14 cellular contexts compared by ENCODE assay signal in the genomic region with DNA sequence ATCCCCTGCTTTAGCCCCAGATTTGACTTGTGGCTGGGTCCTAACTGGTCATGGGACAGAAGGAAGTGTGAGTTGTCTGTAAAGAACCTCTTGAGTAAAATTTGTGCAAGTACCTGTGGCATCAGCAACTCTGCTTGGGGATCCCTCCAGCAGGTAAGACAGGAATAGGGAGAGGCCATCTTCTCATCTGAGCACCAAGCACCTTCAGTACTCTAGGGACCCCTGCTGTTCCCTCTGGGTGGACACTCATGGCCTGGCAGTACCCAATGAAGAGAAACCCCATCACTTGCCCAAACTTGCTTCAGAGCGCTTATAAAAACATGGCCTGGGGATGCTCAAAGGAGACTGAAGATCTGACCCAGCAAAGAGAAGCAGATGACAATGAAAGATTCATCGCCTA.
DNase-seq lines count a peak whose midpoint lies in the region; ATAC-seq, FAIRE-seq and TF ChIP-seq lines count a peak whose summit lies in the region.
"Had no signal": no experiment of that assay in that cellular context is flagged by ENCODE, and none has a peak within 500 bp of the region (broad histone marks: within the 10 kb centered on the region; RNA-seq: fewer than 3 reads in every experiment).

No MANE protein-coding gene starts in this region.

- 94% methylated on average over 2 of the region's 2 CpGs; no CpG with 5 or more reads in 1 of the 2 experiments for WGBS in H1 (ENCODE audit: extremely low coverage in 1 of 2, insufficient coverage in 1 of 2, insufficient read length in 1 of 2, insufficient replicate concordance in 2 of 2, low coverage in 1 of 2, low lambda C conversion rate in 2 of 2, missing lambda C conversion rate in 1 of 2), 2 experiments
- WGBS in psoas muscle, 3 donors, result 92 to 100% (median 97%) methylated on average over 2 of the region's 2 CpGs

- CTCF ChIA-PET in H1 (lab: Charles Lee; ENCODE audit: partially characterized antibody), result no interaction called here
- CTCF ChIA-PET in CD8-positive, alpha-beta T cell (lab: Charles Lee), result no interaction called here

- H3K4ac ChIP-seq in H1 (replicated peaks; ENCODE audit: insufficient read length, low read depth, low read length), result no peak overlapping the region

- H4K8ac ChIP-seq in H1 (ENCODE audit: extremely low read depth, insufficient read depth, low read length), result no peak overlapping the region

- H3K9me3 ChIP-seq in H1 (ENCODE audit: insufficient read depth in 2 of 2, low read depth in 1 of 2, low read length in 1 of 2), result no peaks in the 10 kb centered on the region
- no peaks in the 10 kb centered on the region for H3K9me3 ChIP-seq in psoas muscle
- H3K9me3 ChIP-seq in CD8-positive, alpha-beta T cell (ENCODE audit: low read length), result no peaks in the 10 kb centered on the region
- H3K9me3 ChIP-seq: tibial artery had no signal

- H3K36me3 ChIP-seq in H1 (ENCODE audit: control insufficient read depth in 2 of 4, insufficient read depth in 4 of 4, low read length in 3 of 4) (no peaks in the 10 kb centered on the region), psoas muscle (ENCODE audit: insufficient read depth in 1 of 2, low read depth in 1 of 2) (no peaks in the 10 kb centered on the region)
- H3K36me3 ChIP-seq in CD8-positive, alpha-beta T cell (ENCODE audit: insufficient read depth, low read length), result no peaks in the 10 kb centered on the region
- H3K36me3 ChIP-seq: tibial artery had no signal

- H3K36me3 Mint-ChIP-seq in CD8-positive, alpha-beta T cell, result no peaks in the 10 kb centered on the region

- TF ChIP-seq CTCF in H1 (IDR thresholded peaks at IDR 0.05; ENCODE audit: control extremely low read depth in 1 of 3, insufficient read depth in 1 of 3, low read depth in 1 of 3, low read length in 3 of 3), result no peak
- peak; percentile 32 for TF ChIP-seq CTCF in psoas muscle (IDR thresholded peaks at IDR 0.05)
- no peak for TF ChIP-seq CTCF in CD8-positive, alpha-beta T cell (IDR thresholded peaks at IDR 0.05)

- H3K18ac ChIP-seq in H1 (ENCODE audit: extremely low read depth, low read length), result no peak overlapping the region

- H2AK5ac ChIP-seq in H1 (ENCODE audit: low read depth, low read length), result no peak overlapping the region

- H2BK12ac ChIP-seq in H1 (ENCODE audit: low read depth, low read length), result no peak overlapping the region

- H2AFZ ChIP-seq in H1 (ENCODE audit: low read length), result no peak overlapping the region

- H4K91ac ChIP-seq in H1 (replicated peaks; ENCODE audit: insufficient read length, low read length), result no peak overlapping the region

- no peaks in the 10 kb centered on the region for H3K79me2 ChIP-seq in H1 (ENCODE audit: control insufficient read depth in 1 of 2, insufficient read depth in 2 of 2, low read length in 2 of 2)

- no peak overlapping the region for H3K4me3 Mint-ChIP-seq in CD8-positive, alpha-beta T cell
- H3K4me3 Mint-ChIP-seq: activated naive CD8-positive, alpha-beta T cell treated with anti-CD3 and anti-CD28 coated beads, Interleukin-2, amount 50 U/mL, for 24 hours had no signal

- H3K27me3 Mint-ChIP-seq in CD8-positive, alpha-beta T cell (ENCODE audit: low read depth), result peaks cover 10% of the 10 kb centered on the region

- H3K9ac ChIP-seq in H1 (replicated peaks in 1 of 4; ENCODE audit: extremely low read depth in 1 of 4, low read depth in 3 of 4, low read length in 3 of 4), result no peak overlapping the region

- no peaks in the 10 kb centered on the region for H3K79me1 ChIP-seq in H1 (ENCODE audit: low read depth, low read length)

- no peak overlapping the region for H3K27ac ChIP-seq in H1 (ENCODE audit: low read depth, low read length)
- H3K27ac ChIP-seq in psoas muscle, result no peak overlapping the region
- H3K27ac ChIP-seq in CD8-positive, alpha-beta T cell (ENCODE audit: low read depth, low read length), result no peak overlapping the region
- H3K27ac ChIP-seq: tibial artery had no signal

- H2BK5ac ChIP-seq in H1 (ENCODE audit: low read depth, low read length), result no peak overlapping the region

- H3K27me3 ChIP-seq in H1 (replicated peaks in 1 of 4; ENCODE audit: control insufficient read depth in 3 of 4, extremely low read depth in 1 of 4, insufficient read depth in 3 of 4, low read length in 3 of 4), result no peaks in the 10 kb centered on the region
- no peaks in the 10 kb centered on the region for H3K27me3 ChIP-seq in psoas muscle (ENCODE audit: insufficient read depth in 3 of 3, low read length in 2 of 3)
- no peaks in the 10 kb centered on the region for H3K27me3 ChIP-seq in CD8-positive, alpha-beta T cell (ENCODE audit: insufficient read depth, low read length)
- H3K27me3 ChIP-seq: tibial artery had no signal

- H3K27ac Mint-ChIP-seq in CD8-positive, alpha-beta T cell, result no peak overlapping the region
- H3K27ac Mint-ChIP-seq: activated naive CD8-positive, alpha-beta T cell treated with anti-CD3 and anti-CD28 coated beads, Interleukin-2, amount 50 U/mL, for 24 hours had no signal

- no peak for FAIRE-seq in H1 (lab: Jason Lieb, UNC)
- FAIRE-seq: G401.6 had no signal

- H3K56ac ChIP-seq in H1 (replicated peaks; ENCODE audit: insufficient read length, low read depth, low read length), result no peak overlapping the region

- intact Hi-C loops in psoas muscle (cut with DNase I), result loop anchor here in 1 of 2 donors (10.0 kb wide), 1 partner anchor 93 kb away; no protein-coding TSS in a partner anchor
- intact Hi-C loops in CD8-positive, alpha-beta T cell (cut with DNase I, micrococcal nuclease), result no loop called here

- H4K5ac ChIP-seq in H1 (ENCODE audit: insufficient read length, low read depth, low read length), result no peak overlapping the region

- H3K4me1 Mint-ChIP-seq in CD8-positive, alpha-beta T cell (ENCODE audit: low read depth), result no peaks in the 10 kb centered on the region
- H3K4me1 Mint-ChIP-seq: activated naive CD8-positive, alpha-beta T cell treated with anti-CD3 and anti-CD28 coated beads, Interleukin-2, amount 50 U/mL, for 24 hours had no signal

- DNase-seq in NCI-H1417 (lab: John Stamatoyannopoulos, UW) (peak in 2 of 3 experiments; percentile 0), NCI-H1417 treated with DMSO at 0.1 percent for 48 hours (lab: John Stamatoyannopoulos, UW) (no peak), NCI-H526 treated with DMSO at 0.1 percent for 48 hours (lab: John Stamatoyannopoulos, UW) (peak; percentile 1), H1 (ENCODE audit: low read depth in 1 of 2, low spot score in 2 of 2) (no peak), psoas muscle (no peak)
- DNase-seq in stimulated activated CD4-positive, alpha-beta T cell treated with anti-CD3 and anti-CD28 coated beads, Interleukin-12 subunit alpha, Interleukin-12 subunit beta, amount 100 ng/mL, for 4 hours, result no peak
- DNase-seq in CD8-positive, alpha-beta T cell, result no peak
- DNase-seq in stimulated activated CD4-positive, alpha-beta T cell treated with anti-CD3 and anti-CD28 coated beads, Interleukin-2, amount 100 ng/mL, for 48 hours, result no peak
- DNase-seq: activated naive CD8-positive, alpha-beta T cell treated with anti-CD3 and anti-CD28 coated beads, Interleukin-2, amount 50 U/mL, for 24 hours; effector CD4-positive, alpha-beta T cell; midbrain; NCI-H146; tibial artery had no signal

- no peak overlapping the region for H2BK15ac ChIP-seq in H1 (ENCODE audit: low read length)

- peak; percentile 22 to 40; a peak in 2 of 4 replicates for TF ChIP-seq RAD21 in H1 (IDR thresholded peaks at IDR 0.05 in 1 of 2, conservative IDR thresholded peaks at IDR 0.05 in 1 of 2; ENCODE audit: low read depth in 2 of 2, low read length in 2 of 2)

- TF ChIP-seq POLR2A in H1 (IDR thresholded peaks at IDR 0.05; ENCODE audit: control extremely low read depth in 1 of 2, low read depth in 2 of 2, low read length in 2 of 2), result no peak

- H3K4me1 ChIP-seq in H1 (replicated peaks in 1 of 4; ENCODE audit: control insufficient read depth in 3 of 4, insufficient read depth in 4 of 4, low read length in 3 of 4), result no peaks in the 10 kb centered on the region; a peak in 1 of 7 replicates
- no peaks in the 10 kb centered on the region for H3K4me1 ChIP-seq in psoas muscle
- no peaks in the 10 kb centered on the region for H3K4me1 ChIP-seq in CD8-positive, alpha-beta T cell (ENCODE audit: insufficient read depth, low read length)
- H3K4me1 ChIP-seq: tibial artery had no signal

- H3K4me3 ChIP-seq in H1 (ENCODE audit: extremely low read depth in 1 of 4, insufficient read depth in 2 of 4, low read depth in 3 of 4, low read length in 4 of 4) (no peak overlapping the region), psoas muscle (no peak overlapping the region)
- H3K4me3 ChIP-seq in CD8-positive, alpha-beta T cell (ENCODE audit: low read depth, low read length), result no peak overlapping the region
- H3K4me3 ChIP-seq: tibial artery had no signal

- H3K23ac ChIP-seq in H1 (ENCODE audit: insufficient read length), result no peak overlapping the region

- no peaks in the 10 kb centered on the region for H3K9me3 Mint-ChIP-seq in CD8-positive, alpha-beta T cell
- H3K9me3 Mint-ChIP-seq: activated naive CD8-positive, alpha-beta T cell treated with anti-CD3 and anti-CD28 coated beads, Interleukin-2, amount 50 U/mL, for 24 hours had no signal

- no peaks in the 10 kb centered on the region for H4K20me1 ChIP-seq in H1 (replicated peaks in 1 of 2; ENCODE audit: control insufficient read depth in 1 of 2, insufficient read depth in 2 of 2, low read length in 2 of 2)

- TF ChIP-seq EP300 in H1 (IDR thresholded peaks at IDR 0.05; ENCODE audit: borderline replicate concordance in 1 of 2, low read depth in 2 of 2, low read length in 2 of 2), result no peak

- ATAC-seq in psoas muscle, result no peak
- no peak for ATAC-seq in CD8-positive, alpha-beta T cell
- ATAC-seq: activated naive CD8-positive, alpha-beta T cell treated with anti-CD3 and anti-CD28 coated beads, Interleukin-2, amount 50 U/mL, for 24 hours had no signal

- no peak overlapping the region for H2BK20ac ChIP-seq in H1 (ENCODE audit: low read length)

- H3K4me2 ChIP-seq in H1 (ENCODE audit: insufficient read depth in 1 of 2, low read depth in 2 of 2, low read length in 2 of 2), result no peak overlapping the region

- H3K14ac ChIP-seq in H1 (ENCODE audit: insufficient read length), result no peak overlapping the region

- H3K23me2 ChIP-seq in H1 (ENCODE audit: low read depth, low read length), result no peaks in the 10 kb centered on the region

- no peak overlapping the region for H2BK120ac ChIP-seq in H1 (replicated peaks; ENCODE audit: low read depth, low read length)

- POLR2A ChIA-PET in H1 (lab: Charles Lee; ENCODE audit: partially characterized antibody), result interaction anchor here (0.5 kb wide), 1 partner anchor 360 kb away, joined by 4 read pairs; no protein-coding TSS in a partner anchor
- POLR2A ChIA-PET in CD8-positive, alpha-beta T cell (lab: Charles Lee), result no interaction called here

TF ChIP-seq in H1, 55 proteins besides CTCF, POLR2A, EP300 and RAD21 (continues in another document):
- TF ChIP-seq POU5F1 (IDR thresholded peaks at IDR 0.05; ENCODE audit: low read depth, low read length), result no peak
- no peak for TF ChIP-seq EZH2 (IDR thresholded peaks at IDR 0.05; ENCODE audit: low read depth, low read length, severe bottlenecking)
- TF ChIP-seq HDAC2 (IDR thresholded peaks at IDR 0.05; ENCODE audit: borderline replicate concordance in 1 of 2, low read depth in 2 of 2, low read length in 2 of 2), result no peak
- no peak for TF ChIP-seq GTF2F1 (IDR thresholded peaks at IDR 0.05; ENCODE audit: borderline replicate concordance, low read depth, low read length)
- no peak for TF ChIP-seq POLR2AphosphoS5 (IDR thresholded peaks at IDR 0.05; ENCODE audit: low read depth, low read length)
- no peak for TF ChIP-seq SP1 (IDR thresholded peaks at IDR 0.05; ENCODE audit: low read depth, low read length)
- TF ChIP-seq CBX5 (IDR thresholded peaks at IDR 0.05; ENCODE audit: low read depth, low read length), result no peak

Comparison
In these comparisons a context has a peak if more than half of its experiments do, and no peak if none do; other contexts are left out.
1. DNase-seq: peak in NCI-H1417 (2 of 3) and NCI-H526 treated with DMSO at 0.1 percent for 48 hours (single experiment); none in NCI-H1417 treated with DMSO at 0.1 percent for 48 hours (single experiment), H1 (0 of 2), psoas muscle (0 of 2), stimulated activated CD4-positive, alpha-beta T cell treated with anti-CD3 and anti-CD28 coated beads, Interleukin-12 subunit alpha, Interleukin-12 subunit beta, amount 100 ng/mL, for 4 hours (single experiment), CD8-positive, alpha-beta T cell (0 of 7) and stimulated activated CD4-positive, alpha-beta T cell treated with anti-CD3 and anti-CD28 coated beads, Interleukin-2, amount 100 ng/mL, for 48 hours (0 of 2).